1 cellular context compared by ENCODE assay signal in the genomic region with DNA sequence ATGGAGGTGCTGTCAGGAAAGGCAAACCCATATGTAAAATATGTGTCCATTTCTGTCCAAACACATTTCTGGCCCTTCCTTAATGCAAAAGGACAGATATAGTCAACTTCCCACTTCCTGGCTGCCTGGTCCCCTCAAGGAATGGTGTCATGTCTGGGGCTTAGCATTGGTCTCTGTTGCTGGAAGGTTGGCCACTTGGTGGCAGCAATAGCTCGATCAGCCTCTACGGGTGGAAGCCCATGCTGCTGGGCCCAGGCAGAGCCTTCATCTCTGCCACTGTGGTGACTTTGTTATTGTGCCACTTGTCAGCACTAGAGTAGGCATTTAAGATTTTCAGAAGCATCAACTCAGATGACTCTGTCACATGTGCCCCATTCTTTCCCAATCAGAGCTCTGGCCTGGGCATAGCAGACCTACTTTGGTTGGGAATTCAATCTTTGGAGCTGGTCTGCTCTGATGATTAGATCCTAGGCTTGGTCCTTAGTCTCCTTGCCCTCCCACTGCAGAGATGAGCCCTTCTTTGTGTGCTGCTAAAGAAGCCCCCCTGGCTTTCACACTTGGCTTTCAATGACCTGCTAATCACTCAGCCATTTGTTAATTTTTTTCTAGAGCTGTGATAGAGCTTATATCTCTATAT.
TF ChIP-seq lines count a peak whose summit lies in the region.

No MANE protein-coding gene starts in this region.

TF ChIP-seq in HepG2, 621 proteins besides CTCF, POLR2A, EP300 and RAD21 (continued from another document):
- TF ChIP-seq, protein P1, sequence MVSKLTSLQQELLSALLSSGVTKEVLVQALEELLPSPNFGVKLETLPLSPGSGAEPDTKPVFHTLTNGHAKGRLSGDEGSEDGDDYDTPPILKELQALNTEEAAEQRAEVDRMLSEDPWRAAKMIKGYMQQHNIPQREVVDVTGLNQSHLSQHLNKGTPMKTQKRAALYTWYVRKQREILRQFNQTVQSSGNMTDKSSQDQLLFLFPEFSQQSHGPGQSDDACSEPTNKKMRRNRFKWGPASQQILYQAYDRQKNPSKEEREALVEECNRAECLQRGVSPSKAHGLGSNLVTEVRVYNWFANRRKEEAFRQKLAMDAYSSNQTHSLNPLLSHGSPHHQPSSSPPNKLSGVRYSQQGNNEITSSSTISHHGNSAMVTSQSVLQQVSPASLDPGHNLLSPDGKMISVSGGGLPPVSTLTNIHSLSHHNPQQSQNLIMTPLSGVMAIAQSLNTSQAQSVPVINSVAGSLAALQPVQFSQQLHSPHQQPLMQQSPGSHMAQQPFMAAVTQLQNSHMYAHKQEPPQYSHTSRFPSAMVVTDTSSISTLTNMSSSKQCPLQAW (CRISPR knock-in tag; IDR thresholded peaks at IDR 0.05) = no peak
- TF ChIP-seq YY1 (IDR thresholded peaks at IDR 0.05; ENCODE audit: insufficient read depth, insufficient replicate concordance, low read depth, low read length) (peak; percentile 14), ZNF547 (CRISPR knock-in tag; IDR thresholded peaks at IDR 0.05) (no peak), SRY (CRISPR knock-in tag; IDR thresholded peaks at IDR 0.05) (no peak), ZNF724P (CRISPR knock-in tag; IDR thresholded peaks at IDR 0.05; ENCODE audit: borderline replicate concordance) (no peak), ZNF24 (IDR thresholded peaks at IDR 0.05) (no peak), RAD51 (IDR thresholded peaks at IDR 0.05; ENCODE audit: borderline replicate concordance) (no peak), ZNF296 (CRISPR knock-in tag; conservative IDR thresholded peaks at IDR 0.05) (no peak), ZNF274 (CRISPR knock-in tag; IDR thresholded peaks at IDR 0.05) (no peak)
